In genomic region chr2:46632349-46632748, GRCh38 we compare ENCODE assay signal across 8 cellular contexts. TPM values are rescaled to one million over a fixed set of nuclear protein-coding genes. Genes with fewer than 3 reads are reported as not detected.
DNase-seq lines count a peak whose midpoint lies in the region; ATAC-seq and TF ChIP-seq lines count a peak whose summit lies in the region.

No MANE protein-coding gene starts in this region.

- DNase-seq in COLO829 (ENCODE audit: low spot score) (peak; percentile 34), globus pallidus (ENCODE audit: low spot score) (peak; percentile 31), stomach (no peak), COLO668 (lab: John Stamatoyannopoulos, UW; ENCODE audit: unreplicated experiment) (no peak), T-helper 1 cell (no peak)

- H3K27ac ChIP-seq in HEK293 (ENCODE audit: extremely low read depth, low read depth, low read length) = no peak overlapping the region
- H3K27ac ChIP-seq in stomach = no peak overlapping the region

- H3K4me3 ChIP-seq in HEK293 (ENCODE audit: low read depth, low read length) = no peak overlapping the region
- H3K4me3 ChIP-seq in stomach = no peak overlapping the region

- TF ChIP-seq CTCF in HEK293 (tag by site-specific recombination; IDR thresholded peaks at IDR 0.05) (0 out of 2 replicates have a peak, but pooled peaks have one; percentile 20), stomach (IDR thresholded peaks at IDR 0.05) (peak in 4 of 7 experiments; percentile 30 to 40 (median 32))

- intact Hi-C loops in stomach (cut with DNase I; ENCODE audit: low total_unique reads) = no loop called here

- H3K36me3 ChIP-seq in HEK293 (ENCODE audit: control insufficient read depth in 2 of 2, insufficient read depth in 1 of 2, low read length in 2 of 2) = no peaks in the 10 kb centered on the region; a peak in 1 of 3 replicates
- peaks cover 3 to 23% (median 13%) of the 10 kb centered on the region in 4 donors for H3K36me3 ChIP-seq in stomach

- POLR2A ChIA-PET in HEK293 (lab: Yijun Ruan, JAX) = no interaction called here

- ATAC-seq in SK-N-SH treated with all-trans-retinoic acid at 6 μM for 48 hours (peak; percentile 80), HG03139 (IDR thresholded peaks at IDR 0.05; ENCODE audit: unreplicated experiment) (no peak)

- no peaks in the 10 kb centered on the region for H3K4me1 ChIP-seq in HEK293 (ENCODE audit: control insufficient read depth, insufficient read depth, low read length)
- no peaks in the 10 kb centered on the region for H3K4me1 ChIP-seq in stomach

- TF ChIP-seq EP300 in stomach (IDR thresholded peaks at IDR 0.05) = no peak

- no peaks in the 10 kb centered on the region for H3K9me3 ChIP-seq in HEK293 (ENCODE audit: control insufficient read depth, insufficient read depth, low read depth, low read length)
- no peaks in the 10 kb centered on the region for H3K9me3 ChIP-seq in stomach

- CTCF ChIA-PET in HEK293 (lab: Yijun Ruan, JAX) = interaction anchor here (0.7 kb wide), 2 partner anchors 48 to 192 kb away, joined by 3 to 6 read pairs; no protein-coding TSS in a partner anchor

- H3K27me3 ChIP-seq in stomach = no peaks in the 10 kb centered on the region

- TF ChIP-seq POLR2A in stomach (IDR thresholded peaks at IDR 0.05) = no peak

TF ChIP-seq in HEK293, 187 proteins besides CTCF, POLR2A, EP300 and RAD21:
- TF ChIP-seq ZNF654 (tag by site-specific recombination; IDR thresholded peaks at IDR 0.05; ENCODE audit: low read depth) (peak; percentile 46), ZBTB49 (tag by site-specific recombination; IDR thresholded peaks at IDR 0.05; ENCODE audit: low read depth) (no peak), PRDM1 (tag by site-specific recombination; IDR thresholded peaks at IDR 0.05) (no peak), ZNF585B (tag by site-specific recombination; IDR thresholded peaks at IDR 0.05) (peak; percentile 37; the same call in 1 of the 2 replicates)

TF ChIP-seq in SK-N-SH treated with all-trans-retinoic acid at 6 μM for 48 hours, 23 proteins besides CTCF, POLR2A, EP300 and RAD21:
- TF ChIP-seq ARNTL (CRISPR knock-in tag; IDR thresholded peaks at IDR 0.05; ENCODE audit: borderline replicate concordance, low read depth) (no peak), ZNF70 (CRISPR knock-in tag; IDR thresholded peaks at IDR 0.05) (no peak), ISL1 (CRISPR knock-in tag; IDR thresholded peaks at IDR 0.05) (no peak)

RNA-seq across cellular contexts. Expression of gene CRIPT, which starts 15.3 kb away (rescaled TPM):
- total RNA-seq in stomach = 10 to 100 TPM in 4 of 5 donors, not detected in 1; 13.4 to 22.8 (median 20.4) TPM
- polyA plus RNA-seq in stomach = 10 to 100 TPM in 2 of 3 donors, 1 to 10 TPM in 1; 9.6 to 15.1 (median 13.3) TPM

RNA-seq across cellular contexts. Expression of gene PIGF, which starts 15.5 kb away (rescaled TPM):
- 10 to 100 TPM in 3 of 5 donors, 1 to 10 TPM in 2; 3.5 to 29.7 (median 11.7) TPM for total RNA-seq in stomach
- polyA plus RNA-seq in stomach = 10 to 100 TPM; 11.8 to 13.2 (median 12.1) TPM

Comparison
In these comparisons a context has a peak if more than half of its experiments do, and no peak if none do; other contexts are left out.
1. DNase-seq: peak in COLO829 (single experiment) and globus pallidus (single experiment); none in stomach (single experiment), COLO668 (single experiment) and T-helper 1 cell (0 of 5).